ENCODE assay signal across 25 cellular contexts in the genomic region with DNA sequence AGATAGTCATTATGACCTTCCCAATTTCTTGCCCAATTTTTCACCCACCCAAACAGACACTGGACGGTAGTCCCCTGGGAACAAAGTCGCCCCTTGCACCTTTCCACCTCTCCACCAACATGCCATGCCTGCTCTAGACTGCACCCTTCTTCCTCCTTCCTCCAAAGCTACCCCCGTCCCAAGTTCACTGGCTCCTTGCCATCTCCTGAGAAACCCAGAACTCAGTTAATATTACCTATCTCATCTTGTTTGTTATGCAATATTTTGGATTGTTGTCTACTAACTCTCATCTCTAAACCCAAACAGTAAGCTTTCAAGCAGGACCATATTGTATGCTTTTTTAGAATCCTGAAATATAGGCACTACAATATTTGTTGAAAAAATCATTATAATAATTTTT.
DNase-seq lines count a peak whose midpoint lies in the region; ATAC-seq, FAIRE-seq and TF ChIP-seq lines count a peak whose summit lies in the region.
"Had no signal": no experiment of that assay in that cellular context is flagged by ENCODE, and none has a peak within 500 bp of the region (broad histone marks: within the 10 kb centered on the region; RNA-seq: fewer than 3 reads in every experiment).

No MANE protein-coding gene starts in this region.

- ATAC-seq in A549 (no peak), right lobe of liver (peak; percentile 42 to 66 (median 48)), GM21381 (IDR thresholded peaks at IDR 0.05; ENCODE audit: unreplicated experiment) (no peak)
- ATAC-seq in activated T-cell treated with anti-CD3 and anti-CD28 coated beads, Interleukin-2, amount 50 U/mL, for 4 hours, result no peak
- ATAC-seq: GM12878, HCT116 had no signal

- WGBS in A549 (ENCODE audit: missing lambda C conversion rate), result 81% methylated on average over 3 of the region's 3 CpGs
- WGBS in right lobe of liver (ENCODE audit: insufficient coverage, low coverage, low lambda C conversion rate, missing lambda C conversion rate), result 48% methylated on average over 3 of the region's 3 CpGs

- H3K4me1 Mint-ChIP-seq in activated T-cell treated with anti-CD3 and anti-CD28 coated beads, Interleukin-2, amount 50 U/mL, for 4 hours (ENCODE audit: low read depth), result peaks cover 4% of the 10 kb centered on the region
- H3K4me1 Mint-ChIP-seq: CD8-positive, alpha-beta memory T cell had no signal

- H3K9ac ChIP-seq in kidney (ENCODE audit: low read length in 2 of 2), result no peak overlapping the region
- H3K9ac ChIP-seq: BLaER1 treated with 17β-estradiol and CSF1 and Interleukin-3, amounts not matched to agents 10 nM and 100 nM had no signal

- H3K4me2 ChIP-seq in A549, result peak overlapping the region; percentile 22; the same call in 1 of the 3 replicates
- H3K4me2 ChIP-seq: BLaER1 treated with 17β-estradiol and CSF1 and Interleukin-3, amounts not matched to agents 10 nM and 100 nM had no signal

- no peak for TF ChIP-seq POLR2A in A549 (IDR thresholded peaks at IDR 0.05; ENCODE audit: low read length)
- no peak for TF ChIP-seq POLR2A in right lobe of liver (IDR thresholded peaks at IDR 0.05)

- H3K27ac ChIP-seq in A549, result peak overlapping the region; percentile 5 to 32; a peak in 2 of 6 replicates
- H3K27ac ChIP-seq in HL-60 (replicated peaks), result peak overlapping the region; percentile 60; the same call in 1 of the 2 replicates
- H3K27ac ChIP-seq in kidney (ENCODE audit: low read depth in 2 of 2, low read length in 2 of 2), result no peak overlapping the region
- no peak overlapping the region for H3K27ac ChIP-seq in right lobe of liver
- no peak overlapping the region for H3K27ac ChIP-seq in coronary artery
- H3K27ac ChIP-seq: 22Rv1; BLaER1 treated with 17β-estradiol and CSF1 and Interleukin-3, amounts not matched to agents 10 nM and 100 nM had no signal

- H3K4me3 ChIP-seq in A549 (no peak overlapping the region), HL-60 (replicated peaks; ENCODE audit: insufficient read depth, low read length) (no peak overlapping the region), kidney (ENCODE audit: low read length in 2 of 2) (no peak overlapping the region), right lobe of liver (no peak overlapping the region), coronary artery (no peak overlapping the region)
- H3K4me3 ChIP-seq: BLaER1 treated with 17β-estradiol and CSF1 and Interleukin-3, amounts not matched to agents 10 nM and 100 nM; GM12878 had no signal

- H3K27me3 Mint-ChIP-seq in activated T-cell treated with anti-CD3 and anti-CD28 coated beads, Interleukin-2, amount 50 U/mL, for 4 hours (ENCODE audit: low read depth), result no peaks in the 10 kb centered on the region
- H3K27me3 Mint-ChIP-seq: CD4-positive, alpha-beta T cell; CD8-positive, alpha-beta memory T cell had no signal

- TF ChIP-seq RAD21 in A549 (conservative IDR thresholded peaks at IDR 0.05 in 1 of 2, IDR thresholded peaks at IDR 0.05 in 1 of 2), result no peak

- H3K4me3 Mint-ChIP-seq in activated T-cell treated with anti-CD3 and anti-CD28 coated beads, Interleukin-2, amount 50 U/mL, for 4 hours, result no peak overlapping the region
- H3K4me3 Mint-ChIP-seq: CD14-positive monocyte; CD4-positive, alpha-beta T cell; CD8-positive, alpha-beta memory T cell had no signal

- FAIRE-seq in A549 (lab: Jason Lieb, UNC) (no peak), kidney (lab: Jason Lieb, UNC) (peak; percentile 32)
- FAIRE-seq: A204.1, D721Med, GM12878, GM19239 had no signal

- H3K9me3 ChIP-seq in A549, result no peaks in the 10 kb centered on the region
- no peaks in the 10 kb centered on the region for H3K9me3 ChIP-seq in kidney (ENCODE audit: control insufficient read depth in 1 of 2, low read length in 2 of 2)
- H3K9me3 ChIP-seq in right lobe of liver, result no peaks in the 10 kb centered on the region
- H3K9me3 ChIP-seq: BE2C; BLaER1 treated with 17β-estradiol and CSF1 and Interleukin-3, amounts not matched to agents 10 nM and 100 nM had no signal

- TF ChIP-seq CTCF in A549 (IDR thresholded peaks at IDR 0.05), result no peak
- no peak for TF ChIP-seq CTCF in HL-60 (IDR thresholded peaks at IDR 0.05; ENCODE audit: insufficient read depth, low read length)
- no peak for TF ChIP-seq CTCF in kidney (IDR thresholded peaks at IDR 0.05; ENCODE audit: borderline replicate concordance, extremely low read depth, insufficient read depth)
- no peak for TF ChIP-seq CTCF in right lobe of liver (IDR thresholded peaks at IDR 0.05)
- TF ChIP-seq CTCF in coronary artery (IDR thresholded peaks at IDR 0.05), result no peak

- H3K36me3 ChIP-seq in kidney (ENCODE audit: control insufficient read depth in 1 of 2, insufficient read depth in 2 of 2, low read length in 2 of 2) (peaks cover 5 to 8% of the 10 kb centered on the region in 2 donors), right lobe of liver (peaks cover 0 to 6% (median 3%) of the 10 kb centered on the region in 4 donors)

- H3K27me3 ChIP-seq in HL-60 (ENCODE audit: insufficient read depth, poor library complexity, severe bottlenecking), result no peaks in the 10 kb centered on the region
- H3K27me3 ChIP-seq in right lobe of liver, result no peaks in the 10 kb centered on the region
- H3K27me3 ChIP-seq: BE2C; BLaER1 treated with 17β-estradiol and CSF1 and Interleukin-3, amounts not matched to agents 10 nM and 100 nM had no signal

- POLR2A ChIA-PET in A549 (lab: Yijun Ruan, JAX), result no interaction called here

- TF ChIP-seq EP300 in A549 (IDR thresholded peaks at IDR 0.05), result no peak

- DNase-seq in A549 (ENCODE audit: low read depth in 1 of 2, low spot score in 1 of 2) (no peak), HL-60 (ENCODE audit: low read depth in 1 of 2, low spot score in 1 of 2) (peak; percentile 33 to 34), kidney (no peak), right lobe of liver (peak in 1 of 3 donors; percentile 61), coronary artery (ENCODE audit: low spot score) (no peak)
- DNase-seq in activated T-cell treated with anti-CD3 and anti-CD28 coated beads, Interleukin-2, amount 50 U/mL, for 4 hours, result no peak
- DNase-seq: ACHN; AML-193; BE2C; CD4-positive, alpha-beta T cell; CD8-positive, alpha-beta memory T cell; DMS 273 treated with DMSO at 0.1 percent for 48 hours; DMS79; EL; GOT3; H7 had no signal

- intact Hi-C loops in kidney (cut with DNase I), result no loop called here
- intact Hi-C loops in right lobe of liver (cut with DNase I), result no loop called here

- H3K4me1 ChIP-seq in A549 (peaks cover 54% of the 10 kb centered on the region), kidney (ENCODE audit: control insufficient read depth in 1 of 2, insufficient read depth in 1 of 2, low read depth in 1 of 2, low read length in 2 of 2) (no peaks in the 10 kb centered on the region), right lobe of liver (peaks cover 0 to 7% (median 3%) of the 10 kb centered on the region in 4 donors)
- H3K4me1 ChIP-seq: BE2C; BLaER1 treated with 17β-estradiol and CSF1 and Interleukin-3, amounts not matched to agents 10 nM and 100 nM had no signal

- H3K9me3 Mint-ChIP-seq in activated T-cell treated with anti-CD3 and anti-CD28 coated beads, Interleukin-2, amount 50 U/mL, for 4 hours, result no peaks in the 10 kb centered on the region
- H3K9me3 Mint-ChIP-seq: CD4-positive, alpha-beta T cell; CD8-positive, alpha-beta memory T cell had no signal

- CTCF ChIA-PET in A549 (lab: Yijun Ruan, JAX), result no interaction called here

- H3K36me3 Mint-ChIP-seq in activated T-cell treated with anti-CD3 and anti-CD28 coated beads, Interleukin-2, amount 50 U/mL, for 4 hours (ENCODE audit: insufficient read depth), result peaks cover 31% of the 10 kb centered on the region

TF ChIP-seq in A549, 52 proteins besides CTCF, POLR2A, EP300 and RAD21 (continues in another document):
- no peak for TF ChIP-seq SMC3 (IDR thresholded peaks at IDR 0.05)
- TF ChIP-seq CHD4 (IDR thresholded peaks at IDR 0.05; ENCODE audit: borderline replicate concordance), result no peak
- TF ChIP-seq JUN (IDR thresholded peaks at IDR 0.05), result no peak
- TF ChIP-seq MAZ (IDR thresholded peaks at IDR 0.05; ENCODE audit: borderline replicate concordance, low read depth, low read length), result no peak
- TF ChIP-seq, protein P1, sequence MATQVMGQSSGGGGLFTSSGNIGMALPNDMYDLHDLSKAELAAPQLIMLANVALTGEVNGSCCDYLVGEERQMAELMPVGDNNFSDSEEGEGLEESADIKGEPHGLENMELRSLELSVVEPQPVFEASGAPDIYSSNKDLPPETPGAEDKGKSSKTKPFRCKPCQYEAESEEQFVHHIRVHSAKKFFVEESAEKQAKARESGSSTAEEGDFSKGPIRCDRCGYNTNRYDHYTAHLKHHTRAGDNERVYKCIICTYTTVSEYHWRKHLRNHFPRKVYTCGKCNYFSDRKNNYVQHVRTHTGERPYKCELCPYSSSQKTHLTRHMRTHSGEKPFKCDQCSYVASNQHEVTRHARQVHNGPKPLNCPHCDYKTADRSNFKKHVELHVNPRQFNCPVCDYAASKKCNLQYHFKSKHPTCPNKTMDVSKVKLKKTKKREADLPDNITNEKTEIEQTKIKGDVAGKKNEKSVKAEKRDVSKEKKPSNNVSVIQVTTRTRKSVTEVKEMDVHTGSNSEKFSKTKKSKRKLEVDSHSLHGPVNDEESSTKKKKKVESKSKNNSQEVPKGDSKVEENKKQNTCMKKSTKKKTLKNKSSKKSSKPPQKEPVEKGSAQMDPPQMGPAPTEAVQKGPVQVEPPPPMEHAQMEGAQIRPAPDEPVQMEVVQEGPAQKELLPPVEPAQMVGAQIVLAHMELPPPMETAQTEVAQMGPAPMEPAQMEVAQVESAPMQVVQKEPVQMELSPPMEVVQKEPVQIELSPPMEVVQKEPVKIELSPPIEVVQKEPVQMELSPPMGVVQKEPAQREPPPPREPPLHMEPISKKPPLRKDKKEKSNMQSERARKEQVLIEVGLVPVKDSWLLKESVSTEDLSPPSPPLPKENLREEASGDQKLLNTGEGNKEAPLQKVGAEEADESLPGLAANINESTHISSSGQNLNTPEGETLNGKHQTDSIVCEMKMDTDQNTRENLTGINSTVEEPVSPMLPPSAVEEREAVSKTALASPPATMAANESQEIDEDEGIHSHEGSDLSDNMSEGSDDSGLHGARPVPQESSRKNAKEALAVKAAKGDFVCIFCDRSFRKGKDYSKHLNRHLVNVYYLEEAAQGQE (IDR thresholded peaks at IDR 0.05), result no peak
- TF ChIP-seq ZFP36 (IDR thresholded peaks at IDR 0.05; ENCODE audit: borderline replicate concordance, partially characterized antibody), result no peak
- TF ChIP-seq, protein P2, sequence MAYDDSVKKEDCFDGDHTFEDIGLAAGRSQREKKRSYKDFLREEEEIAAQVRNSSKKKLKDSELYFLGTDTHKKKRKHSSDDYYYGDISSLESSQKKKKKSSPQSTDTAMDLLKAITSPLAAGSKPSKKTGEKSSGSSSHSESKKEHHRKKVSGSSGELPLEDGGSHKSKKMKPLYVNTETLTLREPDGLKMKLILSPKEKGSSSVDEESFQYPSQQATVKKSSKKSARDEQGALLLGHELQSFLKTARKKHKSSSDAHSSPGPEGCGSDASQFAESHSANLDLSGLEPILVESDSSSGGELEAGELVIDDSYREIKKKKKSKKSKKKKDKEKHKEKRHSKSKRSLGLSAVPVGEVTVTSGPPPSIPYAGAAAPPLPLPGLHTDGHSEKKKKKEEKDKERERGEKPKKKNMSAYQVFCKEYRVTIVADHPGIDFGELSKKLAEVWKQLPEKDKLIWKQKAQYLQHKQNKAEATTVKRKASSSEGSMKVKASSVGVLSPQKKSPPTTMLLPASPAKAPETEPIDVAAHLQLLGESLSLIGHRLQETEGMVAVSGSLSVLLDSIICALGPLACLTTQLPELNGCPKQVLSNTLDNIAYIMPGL (CRISPR knock-in tag; IDR thresholded peaks at IDR 0.05; ENCODE audit: borderline replicate concordance), result no peak
- no peak for TF ChIP-seq HDAC2 (IDR thresholded peaks at IDR 0.05)

Comparison
In these comparisons a context has a peak if more than half of its experiments do, and no peak if none do; other contexts are left out.
1. ATAC-seq: peak in right lobe of liver (4 of 4); none in A549 (0 of 2), GM21381 (single experiment) and activated T-cell treated with anti-CD3 and anti-CD28 coated beads, Interleukin-2, amount 50 U/mL, for 4 hours (0 of 2).
2. DNase-seq: peak in HL-60 (2 of 2); none in A549 (0 of 2), kidney (single experiment), coronary artery (single experiment) and activated T-cell treated with anti-CD3 and anti-CD28 coated beads, Interleukin-2, amount 50 U/mL, for 4 hours (single experiment).
3. H3K27ac ChIP-seq: peak in A549 (2 of 2) and HL-60 (single experiment); none in kidney (0 of 2), right lobe of liver (0 of 3) and coronary artery (0 of 2).